Comparison of ENCODE assay signal across 8 cellular contexts in genomic region chr19:38850231-38850975, GRCh38. TPM values are rescaled to one million over a fixed set of nuclear protein-coding genes. Genes with fewer than 3 reads are reported as not detected.
DNase-seq lines count a peak whose midpoint lies in the region; ATAC-seq and TF ChIP-seq lines count a peak whose summit lies in the region.

No MANE protein-coding gene starts in this region.

- POLR2A ChIA-PET in naive thymus-derived CD4-positive, alpha-beta T cell (lab: Charles Lee): interaction anchor here (0.7 to 11.2 kb wide), 15 partner anchors 8 to 233 kb away, joined by 3 to 317 read pairs (median 4); partner anchors contain the start of genes ECH1, MAP4K1, MRPS12 and NFKBIB

- no peaks in the 10 kb centered on the region for H3K27me3 ChIP-seq in naive thymus-derived CD4-positive, alpha-beta T cell (ENCODE audit: control insufficient read depth in 2 of 2, insufficient read depth in 2 of 2, low read length in 2 of 2)

- H3K27ac Mint-ChIP-seq in activated T-helper 2 cell treated with anti-CD3 and anti-CD28 coated beads, Interferon-gamma antibody, Interleukin-2, Interleukin-4, amounts not matched to agents 10 μg/mL and 5 μg/mL and 100 μg/mL, durations not matched to agents 14 hours and 24 hours and 36 hours: peak overlapping the region; percentile 99
- H3K27ac Mint-ChIP-seq in naive thymus-derived CD4-positive, alpha-beta T cell: peak overlapping the region; percentile 94 to 100 (median 99)
- H3K27ac Mint-ChIP-seq in stimulated activated memory B cell treated with anti-CD40 and anti-IgM and Interleukin-4, amounts not matched to agents 10 μg/mL and 1 μg/mL and 100 μg/mL, for 72 hours: peak overlapping the region; percentile 97

- peaks cover 15 to 32% (median 19%) of the 10 kb centered on the region in 3 experiments for H3K36me3 ChIP-seq in naive thymus-derived CD4-positive, alpha-beta T cell (ENCODE audit: control insufficient read depth in 2 of 3, insufficient read depth in 3 of 3, low read length in 3 of 3)

- intact Hi-C loops in activated T-helper 2 cell treated with anti-CD3 and anti-CD28 coated beads, Interferon-gamma antibody, Interleukin-2, Interleukin-4, amounts not matched to agents 10 μg/mL and 5 μg/mL and 100 μg/mL, durations not matched to agents 14 hours and 24 hours and 36 hours (cut with micrococcal nuclease): loop anchor here (1.0 to 10.0 kb wide), 6 partner anchors 19 to 554 kb away; partner anchors contain the start of genes ACTN4, ECH1, KCNK6 and MRPS12
- intact Hi-C loops in naive thymus-derived CD4-positive, alpha-beta T cell (cut with micrococcal nuclease): loop anchor here (1.0 to 5.0 kb wide), 19 partner anchors 8 to 1437 kb away; partner anchors contain the start of genes ACTN4 (in 2 of the 2), ECH1 (in 2 of the 2), EIF3K (in 2 of the 2) and MRPS12 (in 2 of the 2)

- H3K4me1 ChIP-seq in naive thymus-derived CD4-positive, alpha-beta T cell (ENCODE audit: control insufficient read depth in 2 of 2, insufficient read depth in 2 of 2, low read length in 2 of 2): peaks cover 24 to 38% of the 10 kb centered on the region in 2 donors

- no peaks in the 10 kb centered on the region for H3K27me3 Mint-ChIP-seq in activated T-helper 2 cell treated with anti-CD3 and anti-CD28 coated beads, Interferon-gamma antibody, Interleukin-2, Interleukin-4, amounts not matched to agents 10 μg/mL and 5 μg/mL and 100 μg/mL, durations not matched to agents 14 hours and 24 hours and 36 hours (ENCODE audit: low read depth)
- H3K27me3 Mint-ChIP-seq in naive thymus-derived CD4-positive, alpha-beta T cell: peaks cover 0 to 5% (median 0%) of the 10 kb centered on the region in 5 donors
- no peaks in the 10 kb centered on the region for H3K27me3 Mint-ChIP-seq in stimulated activated memory B cell treated with anti-CD40 and anti-IgM and Interleukin-4, amounts not matched to agents 10 μg/mL and 1 μg/mL and 100 μg/mL, for 72 hours

- ATAC-seq in naive thymus-derived CD4-positive, alpha-beta T cell: peak; percentile 82
- peak; percentile 89 for ATAC-seq in stimulated activated memory B cell treated with anti-CD40 and anti-IgM and Interleukin-4, amounts not matched to agents 10 μg/mL and 1 μg/mL and 100 μg/mL, for 72 hours

- H3K4me1 Mint-ChIP-seq in activated T-helper 2 cell treated with anti-CD3 and anti-CD28 coated beads, Interferon-gamma antibody, Interleukin-2, Interleukin-4, amounts not matched to agents 10 μg/mL and 5 μg/mL and 100 μg/mL, durations not matched to agents 14 hours and 24 hours and 36 hours (ENCODE audit: low read depth): peaks cover 31% of the 10 kb centered on the region
- H3K4me1 Mint-ChIP-seq in naive thymus-derived CD4-positive, alpha-beta T cell: peaks cover 25 to 62% (median 47%) of the 10 kb centered on the region in 7 donors
- H3K4me1 Mint-ChIP-seq in stimulated activated memory B cell treated with anti-CD40 and anti-IgM and Interleukin-4, amounts not matched to agents 10 μg/mL and 1 μg/mL and 100 μg/mL, for 72 hours: peaks cover 44% of the 10 kb centered on the region

- H3K4me3 Mint-ChIP-seq in activated T-helper 2 cell treated with anti-CD3 and anti-CD28 coated beads, Interferon-gamma antibody, Interleukin-2, Interleukin-4, amounts not matched to agents 10 μg/mL and 5 μg/mL and 100 μg/mL, durations not matched to agents 14 hours and 24 hours and 36 hours (ENCODE audit: low read depth): peak overlapping the region; percentile 87
- peak overlapping the region; percentile 88 to 99 (median 96) for H3K4me3 Mint-ChIP-seq in naive thymus-derived CD4-positive, alpha-beta T cell
- H3K4me3 Mint-ChIP-seq in stimulated activated memory B cell treated with anti-CD40 and anti-IgM and Interleukin-4, amounts not matched to agents 10 μg/mL and 1 μg/mL and 100 μg/mL, for 72 hours: peak overlapping the region; percentile 93

- H3K4me3 ChIP-seq in LNCaP clone FGC (ENCODE audit: low read depth, low read length) (peak overlapping the region; percentile 68), fibroblast of mammary gland (ENCODE audit: control insufficient read depth, low read depth, low read length) (peak overlapping the region; percentile 68)
- H3K4me3 ChIP-seq in naive thymus-derived CD4-positive, alpha-beta T cell (ENCODE audit: low read length): peak overlapping the region; percentile 81

- H3K27ac ChIP-seq in naive thymus-derived CD4-positive, alpha-beta T cell (ENCODE audit: low read depth, low read length): peak overlapping the region; percentile 95

- H3K9me3 Mint-ChIP-seq in activated T-helper 2 cell treated with anti-CD3 and anti-CD28 coated beads, Interferon-gamma antibody, Interleukin-2, Interleukin-4, amounts not matched to agents 10 μg/mL and 5 μg/mL and 100 μg/mL, durations not matched to agents 14 hours and 24 hours and 36 hours: no peaks in the 10 kb centered on the region
- peaks cover 0 to 9% (median 0%) of the 10 kb centered on the region in 11 donors for H3K9me3 Mint-ChIP-seq in naive thymus-derived CD4-positive, alpha-beta T cell
- H3K9me3 Mint-ChIP-seq in stimulated activated memory B cell treated with anti-CD40 and anti-IgM and Interleukin-4, amounts not matched to agents 10 μg/mL and 1 μg/mL and 100 μg/mL, for 72 hours: no peaks in the 10 kb centered on the region

- CTCF ChIA-PET in naive thymus-derived CD4-positive, alpha-beta T cell (lab: Charles Lee): interaction anchor here (0.9 to 1.5 kb wide), 3 partner anchors 8 to 79 kb away, joined by 3 to 11 read pairs (median 3); partner anchors contain the start of gene RINL

- DNase-seq in EL (peak; percentile 100), H4 (ENCODE audit: low spot score) (peak; percentile 100), LNCaP clone FGC (ENCODE audit: low read depth) (peak; percentile 100), RPMI8226 (peak; percentile 99), fibroblast of mammary gland (ENCODE audit: low read depth) (peak; percentile 100)
- peak; percentile 99 for DNase-seq in activated T-helper 2 cell treated with anti-CD3 and anti-CD28 coated beads, Interferon-gamma antibody, Interleukin-2, Interleukin-4, amounts not matched to agents 10 μg/mL and 5 μg/mL and 100 μg/mL, durations not matched to agents 14 hours and 24 hours and 36 hours (ENCODE audit: low spot score)
- DNase-seq in naive thymus-derived CD4-positive, alpha-beta T cell: peak; percentile 91 to 100 (median 100)

- peaks cover 38% of the 10 kb centered on the region for H3K36me3 Mint-ChIP-seq in activated T-helper 2 cell treated with anti-CD3 and anti-CD28 coated beads, Interferon-gamma antibody, Interleukin-2, Interleukin-4, amounts not matched to agents 10 μg/mL and 5 μg/mL and 100 μg/mL, durations not matched to agents 14 hours and 24 hours and 36 hours (ENCODE audit: low read depth)
- peaks cover 7 to 26% (median 25%) of the 10 kb centered on the region in 5 donors for H3K36me3 Mint-ChIP-seq in naive thymus-derived CD4-positive, alpha-beta T cell
- peaks cover 34% of the 10 kb centered on the region for H3K36me3 Mint-ChIP-seq in stimulated activated memory B cell treated with anti-CD40 and anti-IgM and Interleukin-4, amounts not matched to agents 10 μg/mL and 1 μg/mL and 100 μg/mL, for 72 hours

- no peak for TF ChIP-seq CTCF in LNCaP clone FGC (IDR thresholded peaks at IDR 0.05; ENCODE audit: control insufficient read depth, extremely low read depth, insufficient read depth)
- no peak for TF ChIP-seq CTCF in fibroblast of mammary gland (conservative IDR thresholded peaks at IDR 0.05; ENCODE audit: control insufficient read depth, insufficient read depth, low read depth, low read length)

- no peaks in the 10 kb centered on the region for H3K9me3 ChIP-seq in naive thymus-derived CD4-positive, alpha-beta T cell (ENCODE audit: control insufficient read depth in 2 of 3, low read length in 3 of 3)

RNA-seq across cellular contexts. Expression of gene HNRNPL, which starts 0.6 kb away (rescaled TPM):
- 249 and 281 TPM in 2 replicates for total RNA-seq in H4 (2014; rRNA removed; shearing (Covaris generic))
- 700 and 708 TPM in 2 replicates for total RNA-seq in activated T-helper 2 cell treated with anti-CD3 and anti-CD28 coated beads, Interferon-gamma antibody, Interleukin-2, Interleukin-4, amounts not matched to agents 10 μg/mL and 5 μg/mL and 100 μg/mL, durations not matched to agents 14 hours and 24 hours and 36 hours
- 100 to 1,000 TPM; 339 to 539 (median 505) TPM for total RNA-seq in naive thymus-derived CD4-positive, alpha-beta T cell
- 10 to 100 TPM; 70.6 to 78.7 TPM for polyA plus RNA-seq in naive thymus-derived CD4-positive, alpha-beta T cell

RNA-seq across cellular contexts. Expression of gene ECH1, which starts 18.8 kb away (rescaled TPM):
- 73.8 and 108 TPM in 2 replicates for total RNA-seq in H4 (2014; rRNA removed; shearing (Covaris generic))
- total RNA-seq in activated T-helper 2 cell treated with anti-CD3 and anti-CD28 coated beads, Interferon-gamma antibody, Interleukin-2, Interleukin-4, amounts not matched to agents 10 μg/mL and 5 μg/mL and 100 μg/mL, durations not matched to agents 14 hours and 24 hours and 36 hours: 180 and 183 TPM in 2 replicates
- 100 to 1,000 TPM in 4 of 5 experiments, 10 to 100 TPM in 1; 71.9 to 149 (median 114) TPM for total RNA-seq in naive thymus-derived CD4-positive, alpha-beta T cell
- polyA plus RNA-seq in naive thymus-derived CD4-positive, alpha-beta T cell: 100 to 1,000 TPM; 216 to 279 TPM

RNA-seq across cellular contexts. Expression of gene RINL, which starts 27.7 kb away (rescaled TPM):
- 0.23 and 1.2 TPM in 2 replicates for total RNA-seq in H4 (2014; rRNA removed; shearing (Covaris generic))
- total RNA-seq in activated T-helper 2 cell treated with anti-CD3 and anti-CD28 coated beads, Interferon-gamma antibody, Interleukin-2, Interleukin-4, amounts not matched to agents 10 μg/mL and 5 μg/mL and 100 μg/mL, durations not matched to agents 14 hours and 24 hours and 36 hours: 70.2 and 73.4 TPM in 2 replicates
- 10 to 100 TPM; 32.8 to 75.9 (median 64.0) TPM for total RNA-seq in naive thymus-derived CD4-positive, alpha-beta T cell
- polyA plus RNA-seq in naive thymus-derived CD4-positive, alpha-beta T cell: 10 to 100 TPM; 35.3 to 36.1 TPM

RNA-seq across cellular contexts. Expression of gene LGALS4, which starts 37.7 kb away (rescaled TPM):
- total RNA-seq in H4 (2014; rRNA removed; shearing (Covaris generic)): 0.54 and 1.3 TPM in 2 replicates
- 1.6 and 2.0 TPM in 2 replicates for total RNA-seq in activated T-helper 2 cell treated with anti-CD3 and anti-CD28 coated beads, Interferon-gamma antibody, Interleukin-2, Interleukin-4, amounts not matched to agents 10 μg/mL and 5 μg/mL and 100 μg/mL, durations not matched to agents 14 hours and 24 hours and 36 hours
- total RNA-seq in naive thymus-derived CD4-positive, alpha-beta T cell: 1 to 10 TPM; 2.3 to 9.8 (median 7.2) TPM
- polyA plus RNA-seq in naive thymus-derived CD4-positive, alpha-beta T cell: under 1 TPM; 0.13 to 0.31 TPM

RNA-seq across cellular contexts. Expression of gene SIRT2, which starts 49.0 kb away (rescaled TPM):
- 64.6 and 74.6 TPM in 2 replicates for total RNA-seq in H4 (2014; rRNA removed; shearing (Covaris generic))
- total RNA-seq in activated T-helper 2 cell treated with anti-CD3 and anti-CD28 coated beads, Interferon-gamma antibody, Interleukin-2, Interleukin-4, amounts not matched to agents 10 μg/mL and 5 μg/mL and 100 μg/mL, durations not matched to agents 14 hours and 24 hours and 36 hours: 29.0 and 30.2 TPM in 2 replicates
- total RNA-seq in naive thymus-derived CD4-positive, alpha-beta T cell: 10 to 100 TPM; 42.9 to 78.5 (median 54.0) TPM
- polyA plus RNA-seq in naive thymus-derived CD4-positive, alpha-beta T cell: 10 to 100 TPM; 30.7 to 39.5 TPM

Comparison
In these comparisons a context has a peak if more than half of its experiments do, and no peak if none do; other contexts are left out.
1. Peak in every context shown above with its lines: DNase-seq, ATAC-seq, H3K4me3 ChIP-seq and H3K27ac ChIP-seq.
2. RNA of gene RINL, which starts 27.7 kb away (total RNA-seq): 70.2 to 73.4 TPM in activated T-helper 2 cell treated with anti-CD3 and anti-CD28 coated beads, Interferon-gamma antibody, Interleukin-2, Interleukin-4, amounts not matched to agents 10 μg/mL and 5 μg/mL and 100 μg/mL, durations not matched to agents 14 hours and 24 hours and 36 hours and 32.8 to 75.9 TPM in naive thymus-derived CD4-positive, alpha-beta T cell; 0.23 to 1.2 TPM in H4; every median in the first group is over 10 times any median in the second.